ENCODE assay signal across 16 cellular contexts in the genomic region with DNA sequence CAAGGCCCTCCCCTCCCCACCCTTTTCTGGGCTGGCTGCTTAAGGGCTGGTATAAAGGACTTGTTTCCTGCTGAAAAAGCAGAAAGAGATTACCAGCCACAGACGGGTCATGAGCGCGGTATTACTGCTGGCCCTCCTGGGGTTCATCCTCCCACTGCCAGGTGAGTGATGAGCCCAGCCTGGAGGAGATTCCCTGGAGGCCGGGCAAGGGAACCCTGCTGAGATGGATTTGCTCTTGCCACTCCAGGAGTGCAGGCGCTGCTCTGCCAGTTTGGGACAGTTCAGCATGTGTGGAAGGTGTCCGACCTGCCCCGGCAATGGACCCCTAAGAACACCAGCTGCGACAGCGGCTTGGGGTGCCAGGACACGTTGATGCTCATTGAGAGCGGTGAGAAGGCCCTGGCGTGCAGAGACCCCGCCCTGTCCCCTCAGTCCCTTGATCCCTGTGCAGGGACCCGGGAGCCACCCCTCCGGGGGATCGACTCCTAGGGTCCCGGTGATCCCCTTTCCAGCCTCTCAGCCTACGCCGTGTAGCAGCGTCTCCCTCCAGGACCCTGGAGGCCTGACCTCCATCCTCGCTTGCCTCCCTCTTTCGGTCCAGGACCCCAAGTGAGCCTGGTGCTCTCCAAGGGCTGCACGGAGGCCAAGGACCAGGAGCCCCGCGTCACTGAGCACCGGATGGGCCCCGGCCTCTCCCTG. TPM values are rescaled to one million over a fixed set of nuclear protein-coding genes. Genes with fewer than 3 reads are reported as not detected.
A peak's percentile ranks its signal among the peaks of the same experiment; 100 is the strongest.
DNase-seq lines count a peak whose midpoint lies in the region; ATAC-seq, FAIRE-seq and TF ChIP-seq lines count a peak whose summit lies in the region.
"Had no signal": no experiment of that assay in that cellular context is flagged by ENCODE, and none has a peak within 500 bp of the region (broad histone marks: within the 10 kb centered on the region; RNA-seq: fewer than 3 reads in every experiment).

A gene with protein sequence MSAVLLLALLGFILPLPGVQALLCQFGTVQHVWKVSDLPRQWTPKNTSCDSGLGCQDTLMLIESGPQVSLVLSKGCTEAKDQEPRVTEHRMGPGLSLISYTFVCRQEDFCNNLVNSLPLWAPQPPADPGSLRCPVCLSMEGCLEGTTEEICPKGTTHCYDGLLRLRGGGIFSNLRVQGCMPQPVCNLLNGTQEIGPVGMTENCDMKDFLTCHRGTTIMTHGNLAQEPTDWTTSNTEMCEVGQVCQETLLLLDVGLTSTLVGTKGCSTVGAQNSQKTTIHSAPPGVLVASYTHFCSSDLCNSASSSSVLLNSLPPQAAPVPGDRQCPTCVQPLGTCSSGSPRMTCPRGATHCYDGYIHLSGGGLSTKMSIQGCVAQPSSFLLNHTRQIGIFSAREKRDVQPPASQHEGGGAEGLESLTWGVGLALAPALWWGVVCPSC (plus strand): TSS at position 81 of the 699 bp plus-strand sequence. CDS start 29 bp downstream, at position 110.

- H3K36me3 ChIP-seq in HUES48 (ENCODE audit: control insufficient read depth, insufficient read depth, low read length) (no peaks in the 10 kb centered on the region), K562 (ENCODE audit: control insufficient read depth, insufficient read depth, low read length) (no peaks in the 10 kb centered on the region), lung (ENCODE audit: control insufficient read depth in 2 of 2, insufficient read depth in 2 of 2, low read length in 2 of 2) (no peaks in the 10 kb centered on the region), sigmoid colon (no peaks in the 10 kb centered on the region)
- H3K36me3 ChIP-seq in CD8-positive, alpha-beta memory T cell (ENCODE audit: insufficient read depth, low read length), result no peaks in the 10 kb centered on the region

- in situ Hi-C loops in K562 (cut with MboI), result no loop called here

- H3K4me3 Mint-ChIP-seq in CD8-positive, alpha-beta memory T cell, result no peak within 1 kb of the TSS
- H3K4me3 Mint-ChIP-seq: activated CD8-positive, alpha-beta memory T cell treated with anti-CD3 and anti-CD28 coated beads, Interleukin-2, amount 10 ng/mL, durations not matched to agents 7 days and 5 days; dendritic cell treated with granulocyte-macrophage colony-stimulating factor and Interleukin-4, amounts not matched to agents 40 ng/mL and 50 ng/mL, for 4 days had no signal

- TF ChIP-seq RAD21 in K562 (CRISPR knock-in tag; conservative IDR thresholded peaks at IDR 0.05 in 1 of 2, IDR thresholded peaks at IDR 0.05 in 1 of 2), result no peak

- WGBS in K562 (ENCODE audit: insufficient coverage, low coverage, missing lambda C conversion rate), result 2% methylated on average over 23 of the region's 27 CpGs
- 52 to 54% methylated on average over 27 of the region's 27 CpGs for WGBS in lung, 2 donors
- 41 to 62% methylated on average over 27 of the region's 27 CpGs for WGBS in sigmoid colon, 2 donors

- no peak for FAIRE-seq in K562 (lab: Jason Lieb, UNC)
- FAIRE-seq: HTR-8/SVneo had no signal

- H3K27ac ChIP-seq in HUES48 (ENCODE audit: low read depth, low read length) (no peak within 1 kb of the TSS), K562 (ENCODE audit: extremely low read depth, low read depth, low read length) (no peak within 1 kb of the TSS), lung (ENCODE audit: low read depth in 1 of 2, low read length in 1 of 2) (no peak within 1 kb of the TSS), sigmoid colon (no peak within 1 kb of the TSS)
- H3K27ac ChIP-seq in CD8-positive, alpha-beta memory T cell (ENCODE audit: low read depth, low read length), result no peak within 1 kb of the TSS

- peaks cover 12 to 34% of the 10 kb centered on the region in 2 donors for H3K27me3 Mint-ChIP-seq in CD8-positive, alpha-beta memory T cell

- intact Hi-C loops in K562 (cut with micrococcal nuclease), result no loop called here
- intact Hi-C loops in sigmoid colon (cut with DNase I), result no loop called here

- H3K4me1 Mint-ChIP-seq in CD8-positive, alpha-beta memory T cell, result peaks cover 0 to 2% (median 0%) of the 10 kb centered on the region in 3 donors
- H3K4me1 Mint-ChIP-seq: activated CD8-positive, alpha-beta memory T cell treated with anti-CD3 and anti-CD28 coated beads, Interleukin-2, amount 10 ng/mL, durations not matched to agents 7 days and 5 days had no signal

- no peaks in the 10 kb centered on the region; the same call in 1 of the 2 replicates for H4K20me1 ChIP-seq in K562 (replicated peaks; ENCODE audit: control insufficient read depth, insufficient read depth, low read length)

- H3K4me1 ChIP-seq in HUES48 (ENCODE audit: control insufficient read depth, insufficient read depth, low read length) (no peaks in the 10 kb centered on the region), K562 (replicated peaks in 1 of 2; ENCODE audit: control insufficient read depth in 2 of 2, insufficient read depth in 2 of 2, low read length in 2 of 2) (no peaks in the 10 kb centered on the region; a peak in 2 of 5 replicates), lung (ENCODE audit: control insufficient read depth in 2 of 2, insufficient read depth in 2 of 2, low read length in 2 of 2) (no peaks in the 10 kb centered on the region), sigmoid colon (no peaks in the 10 kb centered on the region)
- H3K4me1 ChIP-seq in CD8-positive, alpha-beta memory T cell (ENCODE audit: insufficient read depth, low read length), result no peaks in the 10 kb centered on the region

- ATAC-seq in K562, result peak; percentile 51; the same call in 2 of the 3 replicates
- ATAC-seq in lung (ENCODE audit: insufficient read depth, low FRiP score), result no peak
- ATAC-seq: activated CD8-positive, alpha-beta memory T cell treated with anti-CD3 and anti-CD28 coated beads, Interleukin-2, amount 10 ng/mL, durations not matched to agents 7 days and 5 days; left cardiac atrium had no signal

- H3K36me3 Mint-ChIP-seq in CD8-positive, alpha-beta memory T cell, result peaks cover 0 to 4% (median 0%) of the 10 kb centered on the region in 3 donors
- H3K36me3 Mint-ChIP-seq: activated CD8-positive, alpha-beta memory T cell treated with anti-CD3 and anti-CD28 coated beads, Interleukin-2, amount 10 ng/mL, durations not matched to agents 7 days and 5 days had no signal

- peak within 1 kb of the TSS in 1 of 8 donors; percentile 47 for H3K27ac Mint-ChIP-seq in CD8-positive, alpha-beta memory T cell
- H3K27ac Mint-ChIP-seq: activated CD8-positive, alpha-beta memory T cell treated with anti-CD3 and anti-CD28 coated beads, Interleukin-2, amount 10 ng/mL, durations not matched to agents 7 days and 5 days; dendritic cell treated with granulocyte-macrophage colony-stimulating factor and Interleukin-4, amounts not matched to agents 40 ng/mL and 50 ng/mL, for 4 days had no signal

- H3K9me3 ChIP-seq in HUES48 (ENCODE audit: control insufficient read depth, insufficient read depth, low read length), result no peaks in the 10 kb centered on the region
- no peaks in the 10 kb centered on the region for H3K9me3 ChIP-seq in K562 (replicated peaks; ENCODE audit: control insufficient read depth, insufficient read depth, low read depth, low read length)
- H3K9me3 ChIP-seq in lung (ENCODE audit: control insufficient read depth in 2 of 2, insufficient read depth in 1 of 2, low read length in 1 of 2), result no peaks in the 10 kb centered on the region
- no peaks in the 10 kb centered on the region for H3K9me3 ChIP-seq in sigmoid colon
- H3K9me3 ChIP-seq in CD8-positive, alpha-beta memory T cell (ENCODE audit: low read length), result no peaks in the 10 kb centered on the region

- BruUV-seq in K562 (replicated peaks; lab: Mats Ljungman, UMichigan), result no TSS peak

- no peak within 1 kb of the TSS for H3K4me2 ChIP-seq in K562 (ENCODE audit: insufficient read depth, low read length)

- H3K9me3 Mint-ChIP-seq in CD8-positive, alpha-beta memory T cell, result no peaks in the 10 kb centered on the region
- H3K9me3 Mint-ChIP-seq: dendritic cell treated with granulocyte-macrophage colony-stimulating factor and Interleukin-4, amounts not matched to agents 40 ng/mL and 50 ng/mL, for 4 days had no signal

- DNase-seq in K562 (ENCODE audit: extremely low read depth in 1 of 4, low spot score in 3 of 4) (no peak), lung (ENCODE audit: low spot score) (no peak), sigmoid colon (peak; percentile 43), AG08395 (ENCODE audit: low spot score) (no peak)
- DNase-seq in CD8-positive, alpha-beta memory T cell, result no peak
- no peak for DNase-seq in activated CD8-positive, alpha-beta memory T cell treated with anti-CD3 and anti-CD28 coated beads, Interleukin-2, amount 50 U/mL, for 4 hours
- DNase-seq: activated CD8-positive, alpha-beta memory T cell treated with anti-CD3 and anti-CD28 coated beads, Interleukin-2, amount 10 ng/mL, durations not matched to agents 7 days and 5 days; DMS79 treated with DMSO at 0.1 percent for 48 hours; left cardiac atrium; MM.1S; NCI-H1930; NCI-H446 treated with DMSO at 0.1 percent for 48 hours had no signal

- H3K79me2 ChIP-seq in K562 (ENCODE audit: control insufficient read depth, insufficient read depth, low read length), result no peaks in the 10 kb centered on the region

- H3K9ac ChIP-seq in HUES48 (ENCODE audit: low read depth, low read length), result no peak within 1 kb of the TSS
- H3K9ac ChIP-seq in K562 (ENCODE audit: insufficient read depth in 1 of 2, low read depth in 2 of 2, low read length in 2 of 2), result no peak within 1 kb of the TSS

- H3K4me3 ChIP-seq in HUES48 (ENCODE audit: low read depth, low read length) (peak within 1 kb of the TSS; percentile 92), K562 (no peak within 1 kb of the TSS), lung (no peak within 1 kb of the TSS), sigmoid colon (no peak within 1 kb of the TSS)
- H3K4me3 ChIP-seq in CD8-positive, alpha-beta memory T cell (ENCODE audit: low read length), result no peak within 1 kb of the TSS

- H3K9me1 ChIP-seq in K562 (ENCODE audit: control insufficient read depth, insufficient read depth, low read length), result no peaks in the 10 kb centered on the region

- no peak within 1 kb of the TSS for H2AFZ ChIP-seq in K562 (ENCODE audit: low read depth, low read length)

- H3K27me3 ChIP-seq in HUES48 (ENCODE audit: control insufficient read depth, insufficient read depth, low read length), result peaks cover 8% of the 10 kb centered on the region
- H3K27me3 ChIP-seq in K562 (ENCODE audit: control insufficient read depth in 2 of 2, insufficient read depth in 2 of 2, low read length in 2 of 2), result peaks cover 0 to 19% of the 10 kb centered on the region in 2 experiments; a peak in 3 of 5 replicates
- H3K27me3 ChIP-seq in lung (ENCODE audit: control insufficient read depth, insufficient read depth), result no peaks in the 10 kb centered on the region
- peaks cover 4 to 19% (median 9%) of the 10 kb centered on the region in 3 donors for H3K27me3 ChIP-seq in sigmoid colon
- H3K27me3 ChIP-seq in CD8-positive, alpha-beta memory T cell (ENCODE audit: insufficient read depth, low read length, poor library complexity, severe bottlenecking), result no peaks in the 10 kb centered on the region

- CTCF ChIA-PET in K562 (lab: Yijun Ruan, JAX; ENCODE audit: low intra/inter-chr PET ratio), result no interaction called here
- CTCF ChIA-PET in CD8-positive, alpha-beta memory T cell (lab: Charles Lee), result no interaction called here

- POLR2A ChIA-PET in K562 (lab: Yijun Ruan, JAX), result no interaction called here
- POLR2A ChIA-PET in CD8-positive, alpha-beta memory T cell (lab: Charles Lee), result no interaction called here

- no peak for TF ChIP-seq POLR2A in K562 (conservative IDR thresholded peaks at IDR 0.05)
- no peak for TF ChIP-seq POLR2A in sigmoid colon (IDR thresholded peaks at IDR 0.05)

- TF ChIP-seq CTCF in K562 (IDR thresholded peaks at IDR 0.05 in 2 of 3, conservative IDR thresholded peaks at IDR 0.05 in 1 of 3; ENCODE audit: insufficient read depth in 2 of 3, low read depth in 1 of 3, low read length in 3 of 3) (no peak), lung (IDR thresholded peaks at IDR 0.05; ENCODE audit: control extremely low read depth, extremely low read depth) (no peak), sigmoid colon (IDR thresholded peaks at IDR 0.05) (no peak)

- TF ChIP-seq EP300 in K562 (IDR thresholded peaks at IDR 0.05; ENCODE audit: low read length) (no peak), sigmoid colon (IDR thresholded peaks at IDR 0.05) (no peak)

RNA-seq across cellular contexts. Expression of the gene that starts here (rescaled TPM):
- not detected in 2 replicates for total RNA-seq in K562 (2011; cell fraction: chromatin; rRNA removed; ENCODE audit: low replicate concordance)
- total RNA-seq in K562 (2011; cell fraction: nucleolus; rRNA removed), result not detected in 2 replicates
- not detected in 2 replicates for total RNA-seq in K562 (2011; cell fraction: nucleoplasm; rRNA removed)
- total RNA-seq in K562 (2014; rRNA removed) (not detected in 2 replicates), K562 (2014; rRNA removed; fragmentation: Illumina TruSeq; extraction: Trizol) (not detected in 2 replicates), K562 (2015; rRNA removed; fragmentation: Illumina TruSeq; extraction: Trizol) (not detected in 2 replicates), K562 (2021) (not detected in 2 replicates), lung (10 to 100 TPM; 13.7 to 25.1 TPM), sigmoid colon (under 1 TPM in 1 of 4 donors, not detected in 3; 0.14 TPM)
- polyA plus RNA-seq in K562 (2011; rRNA removed) (not detected in 2 replicates), K562 (2014; fragmentation: Illumina TruSeq; extraction: Trizol) (not detected in 2 replicates), K562 (2014; fragmentation: Nextera tagmentation; extraction: Ambion mirVana) (not detected), K562 (2014; rRNA removed) (not detected in 2 replicates), lung (10 to 100 TPM in 1 of 2 donors, 1 to 10 TPM in 1; 1.0 to 57.8 TPM), sigmoid colon (10 to 100 TPM; 54.1 to 91.8 (median 62.7) TPM)
- polyA plus RNA-seq in K562 (2011; cell fraction: cytosol; rRNA removed), result not detected in 2 replicates
- not detected in 2 replicates for polyA plus RNA-seq in K562 (2011; cell fraction: nucleus; rRNA removed)
- not detected in 2 replicates for polyA plus RNA-seq in K562 (2012)
- not detected in 2 replicates for polyA minus RNA-seq in K562 (2011; rRNA and poly(A)+ RNA removed)
- not detected in 2 replicates for polyA minus RNA-seq in K562 (2011; cell fraction: cytosol; rRNA and poly(A)+ RNA removed)
- polyA minus RNA-seq in K562 (2011; cell fraction: nucleus; rRNA and poly(A)+ RNA removed), result not detected in 2 replicates
- not detected for total RNA-seq in CD8-positive, alpha-beta memory T cell
- polyA plus RNA-seq in CD8-positive, alpha-beta memory T cell, result not detected
- total RNA-seq: activated CD8-positive, alpha-beta memory T cell treated with anti-CD3 and anti-CD28 coated beads, Interleukin-2, amount 10 ng/mL, durations not matched to agents 7 days and 5 days; pulmonary artery endothelial cell had no signal

Comparison
In these comparisons a context has a peak if more than half of its experiments do, and no peak if none do; other contexts are left out.
1. RNA of the gene that starts here (total RNA-seq): 13.7 to 25.1 TPM in lung; not detected in K562, 0.14 TPM in sigmoid colon and not detected in CD8-positive, alpha-beta memory T cell; every median in the first group is over 10 times any median in the second.
2. Peak in ATAC-seq in K562; RNA of the gene not detected or under 1 TPM.